Comparison of ENCODE assay signal across 12 cellular contexts in the genomic region with DNA sequence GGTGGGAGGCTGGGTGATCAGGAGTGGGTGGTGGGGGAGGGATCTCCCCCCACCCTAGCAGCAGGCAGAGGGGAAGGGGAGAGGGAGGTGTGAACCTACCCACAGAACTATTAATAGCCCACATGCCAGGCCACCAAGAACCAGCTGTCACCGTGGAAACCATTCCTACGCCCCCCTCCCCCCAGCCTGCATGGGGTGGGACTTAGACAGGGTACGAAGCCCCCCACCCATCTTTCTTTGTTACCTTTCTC.
DNase-seq lines count a peak whose midpoint lies in the region; ATAC-seq lines count a peak whose summit lies in the region.
"Had no signal": no experiment of that assay in that cellular context is flagged by ENCODE, and none has a peak within 500 bp of the region (broad histone marks: within the 10 kb centered on the region; RNA-seq: fewer than 3 reads in every experiment).

No MANE protein-coding gene starts in this region.

- DNase-seq in NCI-H2171 treated with DMSO at 0.1 percent for 48 hours (lab: John Stamatoyannopoulos, UW) (peak; percentile 45), NCI-H2171 (lab: John Stamatoyannopoulos, UW) (no peak), memory B cell (ENCODE audit: low spot score in 2 of 2) (no peak), cerebellar nuclear complex (lab: John Stamatoyannopoulos, UW) (no peak), OCI-M1 (lab: John Stamatoyannopoulos, UW) (no peak)
- no peak for DNase-seq in activated naive CD8-positive, alpha-beta T cell treated with anti-CD3 and anti-CD28 coated beads, Interleukin-2, amount 50 U/mL, for 24 hours
- DNase-seq: ACHN, amniotic stem cell, glutamatergic neuron, NCI-H446 treated with DMSO at 0.1 percent for 48 hours had no signal

- no peaks in the 10 kb centered on the region for H3K27me3 Mint-ChIP-seq in activated naive CD8-positive, alpha-beta T cell treated with anti-CD3 and anti-CD28 coated beads, Interleukin-2, amount 50 U/mL, for 24 hours
- H3K27me3 Mint-ChIP-seq in memory B cell: no peaks in the 10 kb centered on the region

- no peaks in the 10 kb centered on the region for H3K36me3 Mint-ChIP-seq in activated naive CD8-positive, alpha-beta T cell treated with anti-CD3 and anti-CD28 coated beads, Interleukin-2, amount 50 U/mL, for 24 hours (ENCODE audit: low read depth)
- H3K36me3 Mint-ChIP-seq in memory B cell: no peaks in the 10 kb centered on the region

- H3K9me3 Mint-ChIP-seq in activated naive CD8-positive, alpha-beta T cell treated with anti-CD3 and anti-CD28 coated beads, Interleukin-2, amount 50 U/mL, for 24 hours: no peaks in the 10 kb centered on the region
- H3K9me3 Mint-ChIP-seq in memory B cell: no peaks in the 10 kb centered on the region

- H3K27ac Mint-ChIP-seq in activated naive CD8-positive, alpha-beta T cell treated with anti-CD3 and anti-CD28 coated beads, Interleukin-2, amount 50 U/mL, for 24 hours: peak overlapping the region; percentile 95
- H3K27ac Mint-ChIP-seq in memory B cell: peak overlapping the region; percentile 89

- H3K9me3 ChIP-seq in subcutaneous abdominal adipose tissue (ENCODE audit: control insufficient read depth in 5 of 5, low read length in 5 of 5): no peaks in the 10 kb centered on the region

- no peak for ATAC-seq in activated naive CD8-positive, alpha-beta T cell treated with anti-CD3 and anti-CD28 coated beads, Interleukin-2, amount 50 U/mL, for 24 hours
- no peak for ATAC-seq in memory B cell (ENCODE audit: low read depth)
- no peak for ATAC-seq in HG03045 (IDR thresholded peaks at IDR 0.05; ENCODE audit: unreplicated experiment)

- H3K27ac ChIP-seq in subcutaneous abdominal adipose tissue (ENCODE audit: low read depth, low read length): peak overlapping the region; percentile 91

- H3K27me3 ChIP-seq in subcutaneous abdominal adipose tissue (ENCODE audit: control insufficient read depth in 5 of 5, insufficient read depth in 4 of 5, low read length in 5 of 5): no peaks in the 10 kb centered on the region

- H3K4me1 ChIP-seq in subcutaneous abdominal adipose tissue (ENCODE audit: control insufficient read depth in 5 of 5, insufficient read depth in 5 of 5, low read length in 5 of 5): peaks cover 50 to 99% (median 95%) of the 10 kb centered on the region in 5 donors

- H3K4me1 Mint-ChIP-seq in activated naive CD8-positive, alpha-beta T cell treated with anti-CD3 and anti-CD28 coated beads, Interleukin-2, amount 50 U/mL, for 24 hours: peaks cover 68% of the 10 kb centered on the region
- H3K4me1 Mint-ChIP-seq in memory B cell: peaks cover 41% of the 10 kb centered on the region

- peak overlapping the region; percentile 26 for H3K4me3 Mint-ChIP-seq in activated naive CD8-positive, alpha-beta T cell treated with anti-CD3 and anti-CD28 coated beads, Interleukin-2, amount 50 U/mL, for 24 hours
- peak overlapping the region; percentile 59 for H3K4me3 Mint-ChIP-seq in memory B cell

- peaks cover 0 to 13% (median 8%) of the 10 kb centered on the region in 5 donors for H3K36me3 ChIP-seq in subcutaneous abdominal adipose tissue (ENCODE audit: control insufficient read depth in 5 of 5, insufficient read depth in 5 of 5, low read length in 5 of 5)

- H3K9ac ChIP-seq in subcutaneous abdominal adipose tissue (ENCODE audit: low read length in 5 of 5): peak overlapping the region in 4 of 5 donors; percentile 55 to 72 (median 64)

- peak overlapping the region; percentile 54 to 66 (median 56) for H3K4me3 ChIP-seq in subcutaneous abdominal adipose tissue (ENCODE audit: low read depth in 1 of 5, low read length in 5 of 5)
